In the genomic region with DNA sequence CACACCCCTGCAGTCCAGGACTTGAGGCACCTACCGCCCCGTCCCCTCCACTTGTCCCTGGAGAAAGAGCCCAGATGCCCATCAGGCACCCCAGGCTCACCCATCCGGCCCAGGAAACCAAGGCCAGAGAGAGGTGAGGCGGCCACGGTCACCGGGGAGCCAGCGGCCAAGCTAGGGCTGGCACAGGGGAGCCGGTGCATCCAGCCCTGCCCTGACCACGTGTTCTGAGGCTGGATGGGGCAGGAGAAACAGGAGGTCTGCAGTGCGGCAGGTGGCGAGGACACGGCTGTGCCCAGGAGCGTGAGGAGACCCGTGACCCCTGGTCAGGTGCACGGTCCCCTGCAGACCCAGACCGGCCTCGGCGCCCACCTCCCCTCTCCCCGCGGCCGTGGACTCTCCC, we compare ENCODE assay signal across 31 cellular contexts. TPM values are rescaled to one million over a fixed set of nuclear protein-coding genes. Genes with fewer than 3 reads are reported as not detected.
"Had no signal": no experiment of that assay in that cellular context is flagged by ENCODE, and none has a peak within 500 bp of the region (broad histone marks: within the 10 kb centered on the region; RNA-seq: fewer than 3 reads in every experiment).

No MANE protein-coding gene starts in this region.

- H3K4me2 ChIP-seq: smooth muscle cell had no signal

- H3K9me3 ChIP-seq: heart left ventricle, left ventricle myocardium inferior, mucosa of descending colon, sigmoid colon, thoracic aorta had no signal

- DNase-seq: activated B cell treated with CpG ODN at 0.5 μM for 24 hours; activated CD4-positive, alpha-beta T cell treated with anti-CD3 and anti-CD28 coated beads for 36 hours; activated CD4-positive, alpha-beta T cell treated with anti-CD3 and anti-CD28 coated beads, Interleukin-2, amount 50 U/mL, for 4 hours; activated CD8-positive, alpha-beta memory T cell treated with anti-CD3 and anti-CD28 coated beads for 24 hours; activated CD8-positive, alpha-beta memory T cell treated with anti-CD3 and anti-CD28 coated beads, Interleukin-2, amount 50 U/mL, for 4 hours; activated naive CD4-positive, alpha-beta T cell treated with Interleukin-2 at 50 U/mL for 16 hours; activated naive CD8-positive, alpha-beta T cell treated with anti-CD3 and anti-CD28 coated beads, Interleukin-2, amount 10 ng/mL, durations not matched to agents 7 days and 5 days; activated T-cell treated with anti-CD3 and anti-CD28 coated beads, Interleukin-2, amount 50 U/mL, for 24 hours; amniotic stem cell; cerebellar nuclear complex; cortex of kidney; endodermal cell; left ventricle myocardium inferior; mesendoderm; nephron progenitor cell; occipital lobe; retina; sigmoid colon; stimulated activated CD4-positive, alpha-beta T cell treated with anti-CD3 and anti-CD28 coated beads, Interleukin-2, amount 100 ng/mL, for 48 hours; stimulated activated CD8-positive, alpha-beta memory T cell treated with anti-CD3 and anti-CD28 coated beads, Interleukin-4, amount 100 ng/mL, for 48 hours; stimulated activated naive B cell treated with anti-CD40 and anti-IgM and Interleukin-4, amounts not matched to agents 10 μg/mL and 1 μg/mL and 100 μg/mL, for 72 hours; T1000 had no signal

- H3K27ac ChIP-seq: epithelial cell of prostate, heart left ventricle, left ventricle myocardium inferior, sigmoid colon, thoracic aorta had no signal

- H3K36me3 ChIP-seq: heart left ventricle, left ventricle myocardium inferior, sigmoid colon, thoracic aorta had no signal

- H3K4me1 ChIP-seq: heart left ventricle, left ventricle myocardium inferior, sigmoid colon had no signal

- H3K4me3 ChIP-seq: heart left ventricle, left ventricle myocardium inferior, mucosa of descending colon, sigmoid colon, smooth muscle cell, thoracic aorta had no signal

RNA-seq across cellular contexts. Expression of a gene that starts 27.6 kb away (rescaled TPM):
- total RNA-seq: activated B cell treated with CpG ODN at 0.5 μM for 24 hours; activated CD4-positive, alpha-beta T cell treated with anti-CD3 and anti-CD28 coated beads for 36 hours; activated naive CD8-positive, alpha-beta T cell treated with anti-CD3 and anti-CD28 coated beads, Interleukin-2, amount 10 ng/mL, durations not matched to agents 7 days and 5 days; activated T-helper 2 cell treated with anti-CD3 and anti-CD28 coated beads, Interferon-gamma antibody, Interleukin-2, Interleukin-4, amounts not matched to agents 10 μg/mL and 5 μg/mL and 100 μg/mL, durations not matched to agents 14 hours and 24 hours and 36 hours; bronchial epithelial cell; fibroblast of villous mesenchyme; heart left ventricle; left ventricle myocardium inferior; mucosa of descending colon; occipital lobe; sigmoid colon; smooth muscle cell; T-helper 1 cell treated with Interleukin-12 subunit alpha and Interleukin-12 subunit beta and Interleukin-4 antibody, amounts not matched to agents 30 ng/mL and 1 ng/mL, for 36 hours; thoracic aorta had no signal
- polyA plus RNA-seq: heart left ventricle, sigmoid colon, smooth muscle cell had no signal
